In genomic region chr1:157523774-157524501, GRCh38 we compare ENCODE assay signal across 16 cellular contexts. TPM values are rescaled to one million over a fixed set of nuclear protein-coding genes. Genes with fewer than 3 reads are reported as not detected.
DNase-seq lines count a peak whose midpoint lies in the region; ATAC-seq and TF ChIP-seq lines count a peak whose summit lies in the region.
"Had no signal": no experiment of that assay in that cellular context is flagged by ENCODE, and none has a peak within 500 bp of the region (broad histone marks: within the 10 kb centered on the region; RNA-seq: fewer than 3 reads in every experiment).

No MANE protein-coding gene starts in this region.

- CTCF ChIA-PET in activated naive CD4-positive, alpha-beta T cell treated with anti-CD3 and anti-CD28 coated beads for 36 hours (lab: Charles Lee): no interaction called here

- no peak overlapping the region for H3K4me3 ChIP-seq in hepatocyte
- H3K4me3 ChIP-seq: A549, lung, upper lobe of right lung had no signal

- H3K9me3 ChIP-seq in hepatocyte (ENCODE audit: low read depth): no peaks in the 10 kb centered on the region
- H3K9me3 ChIP-seq: A549, upper lobe of right lung had no signal

- no peak overlapping the region for H3K27ac Mint-ChIP-seq in activated naive CD4-positive, alpha-beta T cell treated with anti-CD3 and anti-CD28 coated beads for 36 hours
- peak overlapping the region; percentile 15 for H3K27ac Mint-ChIP-seq in stimulated activated naive B cell treated with anti-CD40 and anti-IgM and Interleukin-4, amounts not matched to agents 10 μg/mL and 1 μg/mL and 100 μg/mL, for 72 hours
- H3K27ac Mint-ChIP-seq: effector memory CD8-positive, alpha-beta T cell had no signal

- no peaks in the 10 kb centered on the region for H3K27me3 ChIP-seq in hepatocyte
- H3K27me3 ChIP-seq: upper lobe of right lung had no signal

- no peak for TF ChIP-seq CTCF in hepatocyte (IDR thresholded peaks at IDR 0.05; ENCODE audit: poor library complexity)

- peak; percentile 21 for DNase-seq in activated naive CD4-positive, alpha-beta T cell treated with anti-CD3 and anti-CD28 coated beads for 36 hours
- no peak for DNase-seq in activated naive CD4-positive, alpha-beta T cell treated with Interleukin-2 at 50 U/mL for 16 hours
- DNase-seq in stimulated activated naive B cell treated with anti-CD40 and anti-IgM and Interleukin-4, amounts not matched to agents 10 μg/mL and 1 μg/mL and 100 μg/mL, for 72 hours: no peak
- DNase-seq in posterior vena cava (ENCODE audit: low spot score) (no peak), hepatocyte (ENCODE audit: low spot score) (no peak), hippocampal formation (lab: John Stamatoyannopoulos, UW) (no peak)
- DNase-seq: amygdala; effector memory CD8-positive, alpha-beta T cell; EL; NCI-H1417 treated with DMSO at 0.1 percent for 48 hours; NK-92 treated with Interleukin-12 subunit alpha and Interleukin-12 subunit beta, amount 100 ng/mL, for 24 hours; upper lobe of right lung had no signal

- WGBS in hepatocyte (ENCODE audit: low lambda C conversion rate, missing lambda C conversion rate): 88% methylated on average over 5 of the region's 5 CpGs

- H3K4me1 ChIP-seq in hepatocyte (ENCODE audit: insufficient read depth): no peaks in the 10 kb centered on the region
- H3K4me1 ChIP-seq: A549, upper lobe of right lung had no signal

- intact Hi-C loops in activated naive CD4-positive, alpha-beta T cell treated with anti-CD3 and anti-CD28 coated beads for 36 hours (cut with micrococcal nuclease): no loop called here
- intact Hi-C loops in posterior vena cava (cut with DNase I): no loop called here

- peaks cover 9% of the 10 kb centered on the region for H3K4me1 Mint-ChIP-seq in activated naive CD4-positive, alpha-beta T cell treated with anti-CD3 and anti-CD28 coated beads for 36 hours (ENCODE audit: low read depth)
- peaks cover 2 to 15% of the 10 kb centered on the region in 2 donors for H3K4me1 Mint-ChIP-seq in stimulated activated naive B cell treated with anti-CD40 and anti-IgM and Interleukin-4, amounts not matched to agents 10 μg/mL and 1 μg/mL and 100 μg/mL, for 72 hours

- H3K79me2 ChIP-seq in hepatocyte: no peaks in the 10 kb centered on the region

- no peak overlapping the region for H2AFZ ChIP-seq in hepatocyte

- H3K27me3 Mint-ChIP-seq in activated naive CD4-positive, alpha-beta T cell treated with anti-CD3 and anti-CD28 coated beads for 36 hours (ENCODE audit: low read depth): no peaks in the 10 kb centered on the region
- no peaks in the 10 kb centered on the region for H3K27me3 Mint-ChIP-seq in stimulated activated naive B cell treated with anti-CD40 and anti-IgM and Interleukin-4, amounts not matched to agents 10 μg/mL and 1 μg/mL and 100 μg/mL, for 72 hours

- H3K9me3 Mint-ChIP-seq in activated naive CD4-positive, alpha-beta T cell treated with anti-CD3 and anti-CD28 coated beads for 36 hours: no peaks in the 10 kb centered on the region
- H3K9me3 Mint-ChIP-seq in stimulated activated naive B cell treated with anti-CD40 and anti-IgM and Interleukin-4, amounts not matched to agents 10 μg/mL and 1 μg/mL and 100 μg/mL, for 72 hours: no peaks in the 10 kb centered on the region
- H3K9me3 Mint-ChIP-seq: effector memory CD8-positive, alpha-beta T cell had no signal

- no peak overlapping the region for H3K4me3 Mint-ChIP-seq in activated naive CD4-positive, alpha-beta T cell treated with anti-CD3 and anti-CD28 coated beads for 36 hours
- H3K4me3 Mint-ChIP-seq in stimulated activated naive B cell treated with anti-CD40 and anti-IgM and Interleukin-4, amounts not matched to agents 10 μg/mL and 1 μg/mL and 100 μg/mL, for 72 hours: no peak overlapping the region
- H3K4me3 Mint-ChIP-seq: effector memory CD8-positive, alpha-beta T cell had no signal

- no peak overlapping the region for H3K27ac ChIP-seq in hepatocyte
- H3K27ac ChIP-seq: A549, upper lobe of right lung had no signal

- H3K36me3 ChIP-seq in hepatocyte (replicated peaks; ENCODE audit: insufficient read depth, low read depth): no peaks in the 10 kb centered on the region
- H3K36me3 ChIP-seq: upper lobe of right lung had no signal

- ATAC-seq in GM21723 (IDR thresholded peaks at IDR 0.05; ENCODE audit: unreplicated experiment) (peak; percentile 83), HG03442 (IDR thresholded peaks at IDR 0.05; ENCODE audit: unreplicated experiment) (peak; percentile 77)
- ATAC-seq in stimulated activated naive B cell treated with anti-CD40 and anti-IgM and Interleukin-4, amounts not matched to agents 10 μg/mL and 1 μg/mL and 100 μg/mL, for 72 hours (replicated peaks): no peak
- ATAC-seq: A549; effector memory CD8-positive, alpha-beta T cell; upper lobe of right lung had no signal

- H3K36me3 Mint-ChIP-seq in activated naive CD4-positive, alpha-beta T cell treated with anti-CD3 and anti-CD28 coated beads for 36 hours (ENCODE audit: low read depth): no peaks in the 10 kb centered on the region
- H3K36me3 Mint-ChIP-seq in stimulated activated naive B cell treated with anti-CD40 and anti-IgM and Interleukin-4, amounts not matched to agents 10 μg/mL and 1 μg/mL and 100 μg/mL, for 72 hours: peaks cover 36 to 39% of the 10 kb centered on the region in 2 donors

- H3K4me2 ChIP-seq in hepatocyte: no peak overlapping the region
- H3K4me2 ChIP-seq: A549 had no signal

- no peaks in the 10 kb centered on the region for H3K9me2 ChIP-seq in hepatocyte (replicated peaks; ENCODE audit: insufficient read depth)

- H4K20me1 ChIP-seq in hepatocyte (ENCODE audit: insufficient read depth, poor library complexity, severe bottlenecking): no peaks in the 10 kb centered on the region

RNA-seq across cellular contexts. Expression of gene FCRL5, which starts 28.4 kb away (rescaled TPM):
- not detected for total RNA-seq in activated naive CD4-positive, alpha-beta T cell treated with anti-CD3 and anti-CD28 coated beads for 36 hours
- total RNA-seq in posterior vena cava: under 1 TPM; 0.19 to 0.32 TPM
- total RNA-seq in hepatocyte: not detected in 2 replicates
- not detected in 2 replicates for polyA plus RNA-seq in hepatocyte
- polyA plus RNA-seq: A549 had no signal

Comparison
In these comparisons a context has a peak if more than half of its experiments do, and no peak if none do; other contexts are left out.
1. ATAC-seq: peak in GM21723 (single experiment) and HG03442 (single experiment); none in stimulated activated naive B cell treated with anti-CD40 and anti-IgM and Interleukin-4, amounts not matched to agents 10 μg/mL and 1 μg/mL and 100 μg/mL, for 72 hours (0 of 2).